8 cellular contexts compared by ENCODE assay signal in genomic region chr1:37478890-37479254, GRCh38. TPM values are rescaled to one million over a fixed set of nuclear protein-coding genes. Genes with fewer than 3 reads are reported as not detected.
A peak's percentile ranks its signal among the peaks of the same experiment; 100 is the strongest.
DNase-seq lines count a peak whose midpoint lies in the region; ATAC-seq and TF ChIP-seq lines count a peak whose summit lies in the region.

No MANE protein-coding gene starts in this region.

- H3K4me3 ChIP-seq in GM12875 (ENCODE audit: low read depth, low read length) = peak overlapping the region; percentile 63
- H3K4me3 ChIP-seq in Panc1 (ENCODE audit: low read depth in 2 of 2, low read length in 2 of 2) = peak overlapping the region; percentile 24 to 78
- H3K4me3 ChIP-seq in osteoblast (ENCODE audit: insufficient read depth, low read length) = peak overlapping the region; percentile 58

- peaks cover 16% of the 10 kb centered on the region for H3K36me3 Mint-ChIP-seq in chondrocyte (ENCODE audit: low read depth)

- TF ChIP-seq CTCF in GM12875 (IDR thresholded peaks at IDR 0.05; ENCODE audit: borderline replicate concordance, insufficient read depth, low read depth, low read length) (no peak), Panc1 (IDR thresholded peaks at IDR 0.05) (no peak), chondrocyte (IDR thresholded peaks at IDR 0.05) (no peak), osteoblast (IDR thresholded peaks at IDR 0.05; ENCODE audit: extremely low read depth, low read depth, low read length) (no peak)

- no TSS peak for BruUV-seq in Panc1 (replicated peaks; lab: Mats Ljungman, UMichigan)

- H4K20me1 ChIP-seq in osteoblast (ENCODE audit: insufficient read depth, low read length) = peaks cover 10% of the 10 kb centered on the region

- peak overlapping the region; percentile 98 for H3K4me2 ChIP-seq in osteoblast (ENCODE audit: insufficient read depth, low read length)

- H2AFZ ChIP-seq in osteoblast (ENCODE audit: low read length) = no peak overlapping the region

- DNase-seq in Panc1 (ENCODE audit: low read depth, low spot score) = no peak
- no peak for DNase-seq in chondrocyte (ENCODE audit: low spot score)
- DNase-seq in osteoblast (ENCODE audit: insufficient read length, low spot score, missing footprints) = peak; percentile 69
- no peak for DNase-seq in GDM1 (lab: John Stamatoyannopoulos, UW)
- DNase-seq in amniotic stem cell (lab: John Stamatoyannopoulos, UW) = no peak
- DNase-seq in NCI-H1436 treated with DMSO at 0.1 percent for 48 hours (lab: John Stamatoyannopoulos, UW) = no peak
- no peak for DNase-seq in iPS-NIHi11 (ENCODE audit: low spot score)

- peaks cover 56% of the 10 kb centered on the region for H3K4me1 Mint-ChIP-seq in chondrocyte (ENCODE audit: low read depth)

- intact Hi-C loops in Panc1 (cut with micrococcal nuclease; ENCODE audit: unreplicated experiment) = no loop called here

- no peaks in the 10 kb centered on the region for H3K27me3 ChIP-seq in Panc1 (ENCODE audit: control insufficient read depth, insufficient read depth, low read length)
- H3K27me3 ChIP-seq in osteoblast (ENCODE audit: insufficient read depth, low read length) = no peaks in the 10 kb centered on the region

- POLR2A ChIA-PET in Panc1 (lab: Charles Lee) = interaction anchor here (0.6 kb wide), 1 partner anchor 14 kb away, joined by 8 read pairs; no protein-coding TSS in a partner anchor

- peak overlapping the region; percentile 71 for H3K4me3 Mint-ChIP-seq in chondrocyte (ENCODE audit: unreplicated experiment)

- H3K9me3 Mint-ChIP-seq in chondrocyte (ENCODE audit: low read depth) = no peaks in the 10 kb centered on the region

- peaks cover 76% of the 10 kb centered on the region for H3K79me2 ChIP-seq in osteoblast (ENCODE audit: insufficient read depth, low read length)

- in situ Hi-C loops in Panc1 (cut with HindIII; ENCODE audit: low pct_unique_long_range_greater_than_20kb, low sequenced_read_pairs) = no loop called here

- no peaks in the 10 kb centered on the region for H3K9me3 ChIP-seq in Panc1 (ENCODE audit: control insufficient read depth, insufficient read depth, low read depth, low read length)
- H3K9me3 ChIP-seq in osteoblast (ENCODE audit: low read depth, low read length) = no peaks in the 10 kb centered on the region

- no peaks in the 10 kb centered on the region for H3K27me3 Mint-ChIP-seq in chondrocyte (ENCODE audit: low read depth)

- H3K27ac Mint-ChIP-seq in chondrocyte (ENCODE audit: unreplicated experiment) = peak overlapping the region; percentile 97

- CTCF ChIA-PET in Panc1 (lab: Charles Lee) = interaction anchor here (0.6 to 2.1 kb wide), 3 partner anchors 8 to 176 kb away, joined by 7 to 20 read pairs (median 7); no protein-coding TSS in a partner anchor

- H3K36me3 ChIP-seq in Panc1 (ENCODE audit: control insufficient read depth, insufficient read depth, low read length) (peaks cover 7% of the 10 kb centered on the region), osteoblast (ENCODE audit: insufficient read depth, low read length) (peaks cover 64% of the 10 kb centered on the region)

- ATAC-seq in Panc1 = no peak

- H3K4me1 ChIP-seq in Panc1 (ENCODE audit: control insufficient read depth, insufficient read depth, low read length) (peaks cover 46% of the 10 kb centered on the region), osteoblast (ENCODE audit: insufficient read depth, low read length) (peaks cover 55% of the 10 kb centered on the region)

- H3K27ac ChIP-seq in Panc1 (ENCODE audit: low read length) = peak overlapping the region; percentile 53
- H3K27ac ChIP-seq in osteoblast (ENCODE audit: low read depth, low read length) = peak overlapping the region; percentile 92

RNA-seq across cellular contexts. Expression of gene ZC3H12A, which starts 4.5 kb away (rescaled TPM):
- total RNA-seq in Panc1 (2021; ENCODE audit: unreplicated experiment) (9.4 TPM), chondrocyte (5.9 to 7.5 TPM (median 6.9 TPM) in 3 replicates), osteoblast (11.5 and 13.0 TPM in 2 replicates)
- 7.1 TPM for polyA plus RNA-seq in Panc1 (2012; ENCODE audit: insufficient read length)

RNA-seq across cellular contexts. Expression of gene MEAF6, which starts 35.7 kb away (rescaled TPM):
- total RNA-seq in Panc1 (2021; ENCODE audit: unreplicated experiment) = 50.0 TPM
- 39.0 TPM for polyA plus RNA-seq in Panc1 (2012; ENCODE audit: insufficient read length)
- total RNA-seq in chondrocyte = 47.4 to 52.8 TPM (median 48.7 TPM) in 3 replicates
- total RNA-seq in osteoblast = 62.8 and 64.1 TPM in 2 replicates
